Comparison of ENCODE assay signal across 8 cellular contexts in genomic region chr7:7761974-7762769, GRCh38. TPM values are rescaled to one million over a fixed set of nuclear protein-coding genes. Genes with fewer than 3 reads are reported as not detected.
DNase-seq lines count a peak whose midpoint lies in the region; ATAC-seq and TF ChIP-seq lines count a peak whose summit lies in the region.

No MANE protein-coding gene starts in this region.

- in situ Hi-C loops in GM13976 (cut with MboI; ENCODE audit: low sequenced_read_pairs, unreplicated experiment) = no loop called here

- H3K4me3 ChIP-seq in epithelial cell of esophagus (ENCODE audit: low read length) (peak overlapping the region; percentile 49), GM23338 (no peak overlapping the region)

- no peaks in the 10 kb centered on the region for H4K20me1 ChIP-seq in GM23338 (replicated peaks; ENCODE audit: insufficient read depth)

- peaks cover 7% of the 10 kb centered on the region; the same call in 1 of the 2 replicates for H3K4me1 ChIP-seq in GM23338 (ENCODE audit: insufficient read depth)

- ATAC-seq in activated CD4-positive, CD25-positive, alpha-beta regulatory T cell treated with anti-CD3 and anti-CD28 coated beads, Interleukin-2, amount 50 U/mL, for 24 hours = peak; percentile 88 to 89
- peak; percentile 63 for ATAC-seq in HG02610 (IDR thresholded peaks at IDR 0.05; ENCODE audit: unreplicated experiment)
- peak; percentile 60 for ATAC-seq in omental fat pad (ENCODE audit: low FRiP score)
- ATAC-seq in GM23338 = no peak

- H3K36me3 ChIP-seq in GM23338 (ENCODE audit: insufficient read depth) = no peaks in the 10 kb centered on the region

- H3K4me2 ChIP-seq in GM23338 = no peak overlapping the region

- no peaks in the 10 kb centered on the region for H3K9me3 Mint-ChIP-seq in GM23338

- no peak for TF ChIP-seq CTCF in epithelial cell of esophagus (IDR thresholded peaks at IDR 0.05; ENCODE audit: insufficient read depth, low read depth, low read length, missing control alignments)
- TF ChIP-seq CTCF in omental fat pad (IDR thresholded peaks at IDR 0.05) = no peak
- TF ChIP-seq CTCF in GM23338 (conservative IDR thresholded peaks at IDR 0.05; ENCODE audit: low read depth in 2 of 2) = no peak
- no peak for TF ChIP-seq CTCF in GM13976 (IDR thresholded peaks at IDR 0.05; ENCODE audit: borderline replicate concordance, control extremely low read depth, extremely low read depth, insufficient read depth, missing control alignments)

- no peaks in the 10 kb centered on the region for H3K27me3 ChIP-seq in GM23338 (ENCODE audit: insufficient read depth)

- no peaks in the 10 kb centered on the region for H3K36me3 Mint-ChIP-seq in GM23338 (ENCODE audit: low read depth)

- no peak overlapping the region for H2AFZ ChIP-seq in GM23338

- no peak for DNase-seq in activated CD4-positive, CD25-positive, alpha-beta regulatory T cell treated with anti-CD3 and anti-CD28 coated beads, Interleukin-2, amount 50 U/mL, for 72 hours
- peak; percentile 30 for DNase-seq in RKO (ENCODE audit: low spot score)
- DNase-seq in epithelial cell of esophagus (ENCODE audit: low read depth) = peak; percentile 90
- no peak for DNase-seq in omental fat pad (ENCODE audit: low spot score)
- no peak for DNase-seq in GM23338 (ENCODE audit: low spot score)
- no peak for DNase-seq in GM13976 (ENCODE audit: low spot score)

- H3K27me3 Mint-ChIP-seq in GM23338 (ENCODE audit: insufficient read depth, low read depth, poor library complexity) = no peaks in the 10 kb centered on the region

- no peaks in the 10 kb centered on the region for H3K79me2 ChIP-seq in GM23338 (replicated peaks; ENCODE audit: insufficient read depth)

- no peaks in the 10 kb centered on the region for H3K9me2 ChIP-seq in GM23338 (ENCODE audit: insufficient read depth)

- H3K27ac ChIP-seq in GM23338 (ENCODE audit: low read depth) = no peak overlapping the region

- H3K27ac Mint-ChIP-seq in GM23338 = no peak overlapping the region

- H3F3A ChIP-seq in GM23338 (replicated peaks; ENCODE audit: low read depth) = no peaks in the 10 kb centered on the region

- H3K4me3 Mint-ChIP-seq in GM23338 = no peak overlapping the region

- peaks cover 5% of the 10 kb centered on the region; the same call in 2 of the 3 replicates for H3K4me1 Mint-ChIP-seq in GM23338

TF ChIP-seq in GM23338, 12 proteins besides CTCF, POLR2A, EP300 and RAD21:
- no peak for TF ChIP-seq ZNF331 (CRISPR knock-in tag; IDR thresholded peaks at IDR 0.05; ENCODE audit: low read depth)
- TF ChIP-seq, protein P1, sequence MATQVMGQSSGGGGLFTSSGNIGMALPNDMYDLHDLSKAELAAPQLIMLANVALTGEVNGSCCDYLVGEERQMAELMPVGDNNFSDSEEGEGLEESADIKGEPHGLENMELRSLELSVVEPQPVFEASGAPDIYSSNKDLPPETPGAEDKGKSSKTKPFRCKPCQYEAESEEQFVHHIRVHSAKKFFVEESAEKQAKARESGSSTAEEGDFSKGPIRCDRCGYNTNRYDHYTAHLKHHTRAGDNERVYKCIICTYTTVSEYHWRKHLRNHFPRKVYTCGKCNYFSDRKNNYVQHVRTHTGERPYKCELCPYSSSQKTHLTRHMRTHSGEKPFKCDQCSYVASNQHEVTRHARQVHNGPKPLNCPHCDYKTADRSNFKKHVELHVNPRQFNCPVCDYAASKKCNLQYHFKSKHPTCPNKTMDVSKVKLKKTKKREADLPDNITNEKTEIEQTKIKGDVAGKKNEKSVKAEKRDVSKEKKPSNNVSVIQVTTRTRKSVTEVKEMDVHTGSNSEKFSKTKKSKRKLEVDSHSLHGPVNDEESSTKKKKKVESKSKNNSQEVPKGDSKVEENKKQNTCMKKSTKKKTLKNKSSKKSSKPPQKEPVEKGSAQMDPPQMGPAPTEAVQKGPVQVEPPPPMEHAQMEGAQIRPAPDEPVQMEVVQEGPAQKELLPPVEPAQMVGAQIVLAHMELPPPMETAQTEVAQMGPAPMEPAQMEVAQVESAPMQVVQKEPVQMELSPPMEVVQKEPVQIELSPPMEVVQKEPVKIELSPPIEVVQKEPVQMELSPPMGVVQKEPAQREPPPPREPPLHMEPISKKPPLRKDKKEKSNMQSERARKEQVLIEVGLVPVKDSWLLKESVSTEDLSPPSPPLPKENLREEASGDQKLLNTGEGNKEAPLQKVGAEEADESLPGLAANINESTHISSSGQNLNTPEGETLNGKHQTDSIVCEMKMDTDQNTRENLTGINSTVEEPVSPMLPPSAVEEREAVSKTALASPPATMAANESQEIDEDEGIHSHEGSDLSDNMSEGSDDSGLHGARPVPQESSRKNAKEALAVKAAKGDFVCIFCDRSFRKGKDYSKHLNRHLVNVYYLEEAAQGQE (IDR thresholded peaks at IDR 0.05; ENCODE audit: unreplicated experiment) = no peak
- TF ChIP-seq NANOG (IDR thresholded peaks at IDR 0.05; ENCODE audit: borderline replicate concordance) = no peak
- TF ChIP-seq STAT1 (IDR thresholded peaks at IDR 0.05; ENCODE audit: unreplicated experiment) = no peak
- no peak for TF ChIP-seq ETS1 (IDR thresholded peaks at IDR 0.05)
- no peak for TF ChIP-seq JUNB (IDR thresholded peaks at IDR 0.05; ENCODE audit: unreplicated experiment)
- TF ChIP-seq EZH2phosphoT487 (IDR thresholded peaks at IDR 0.05; ENCODE audit: unreplicated experiment) = no peak
- TF ChIP-seq POLR2AphosphoS5 (IDR thresholded peaks at IDR 0.05; ENCODE audit: low read depth) = no peak
- no peak for TF ChIP-seq EZH2 (IDR thresholded peaks at IDR 0.05; ENCODE audit: low read depth, unreplicated experiment)

RNA-seq across cellular contexts. Expression of gene RPA3, which starts 43.8 kb away (rescaled TPM):
- total RNA-seq in omental fat pad = 10 to 100 TPM in 3 of 4 donors, 1 to 10 TPM in 1; 9.7 to 19.3 (median 17.9) TPM
- 57.4 and 74.9 TPM in 2 replicates for total RNA-seq in GM23338 (2014; rRNA removed; shearing (Covaris generic))
- polyA plus RNA-seq in GM23338 (2016; fragmentation: Nextera tagmentation; extraction: Ambion mirVana) = 284 and 287 TPM in 2 replicates

Comparison
In these comparisons a context has a peak if more than half of its experiments do, and no peak if none do; other contexts are left out.
1. DNase-seq: peak in RKO (single experiment) and epithelial cell of esophagus (single experiment); none in activated CD4-positive, CD25-positive, alpha-beta regulatory T cell treated with anti-CD3 and anti-CD28 coated beads, Interleukin-2, amount 50 U/mL, for 72 hours (single experiment), omental fat pad (single experiment), GM23338 (single experiment) and GM13976 (single experiment).